Comparison of ENCODE assay signal across 8 cellular contexts in the genomic region with DNA sequence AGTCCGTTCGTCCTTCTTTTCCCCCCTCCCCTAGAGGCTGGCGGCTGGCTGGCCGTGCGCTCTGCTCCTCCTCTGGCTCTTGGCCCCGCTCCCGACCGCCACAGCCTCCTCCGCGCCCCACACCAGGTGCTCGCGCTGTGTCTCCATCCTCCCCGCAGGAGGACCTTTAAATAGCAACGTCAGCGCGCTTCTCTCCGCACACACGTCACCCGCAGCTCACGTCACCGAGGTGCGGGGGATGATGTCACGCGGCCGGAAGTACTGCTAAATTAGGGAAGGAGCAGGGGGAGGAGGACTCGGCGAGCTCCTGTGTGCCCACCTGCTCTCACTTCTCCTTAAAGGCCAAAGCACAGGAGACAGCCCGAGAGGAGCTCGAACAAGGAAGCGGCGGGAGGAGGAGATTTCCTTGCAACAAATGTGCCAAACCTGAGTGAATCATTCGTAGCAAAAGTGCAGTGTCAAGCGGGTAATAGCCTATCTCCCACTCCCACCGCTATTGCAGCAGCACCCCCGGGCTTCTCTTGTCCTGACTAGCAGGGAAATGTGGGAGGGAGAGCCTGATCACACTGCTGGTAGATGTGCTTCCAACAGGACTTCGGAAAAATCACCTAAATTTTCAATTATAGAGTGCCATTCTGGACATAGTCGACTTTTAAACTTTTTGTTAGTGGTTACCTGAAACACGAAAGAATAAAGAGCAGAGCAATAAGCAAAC. TPM values are rescaled to one million over a fixed set of nuclear protein-coding genes. Genes with fewer than 3 reads are reported as not detected.
DNase-seq lines count a peak whose midpoint lies in the region; ATAC-seq and TF ChIP-seq lines count a peak whose summit lies in the region.

No MANE protein-coding gene starts in this region.

- peaks cover under 1% of the 10 kb centered on the region for H3K9me3 Mint-ChIP-seq in activated naive CD8-positive, alpha-beta T cell treated with anti-CD3 and anti-CD28 coated beads, Interleukin-2, amount 10 ng/mL, durations not matched to agents 7 days and 5 days
- H3K9me3 Mint-ChIP-seq in osteocyte (ENCODE audit: unreplicated experiment), result no peaks in the 10 kb centered on the region

- H3K36me3 Mint-ChIP-seq in activated naive CD8-positive, alpha-beta T cell treated with anti-CD3 and anti-CD28 coated beads, Interleukin-2, amount 10 ng/mL, durations not matched to agents 7 days and 5 days, result peaks cover 2% of the 10 kb centered on the region
- no peaks in the 10 kb centered on the region for H3K36me3 Mint-ChIP-seq in osteocyte (ENCODE audit: unreplicated experiment)

- H3K9me3 ChIP-seq in thyroid gland, result no peaks in the 10 kb centered on the region

- ATAC-seq in HG02610 (IDR thresholded peaks at IDR 0.05; ENCODE audit: unreplicated experiment) (peak; percentile 81), Right ventricle myocardium inferior (peak; percentile 87)
- ATAC-seq in activated naive CD8-positive, alpha-beta T cell treated with anti-CD3 and anti-CD28 coated beads, Interleukin-2, amount 10 ng/mL, durations not matched to agents 7 days and 5 days (ENCODE audit: low read depth), result peak; percentile 82

- H3K4me1 Mint-ChIP-seq in activated naive CD8-positive, alpha-beta T cell treated with anti-CD3 and anti-CD28 coated beads, Interleukin-2, amount 10 ng/mL, durations not matched to agents 7 days and 5 days, result peaks cover 20% of the 10 kb centered on the region
- H3K4me1 Mint-ChIP-seq in osteocyte (ENCODE audit: unreplicated experiment), result peaks cover 28% of the 10 kb centered on the region

- peak; percentile 92 to 99 for TF ChIP-seq POLR2A in thyroid gland (IDR thresholded peaks at IDR 0.05)

- no peaks in the 10 kb centered on the region for H3K27me3 ChIP-seq in thyroid gland

- POLR2A ChIA-PET in activated naive CD8-positive, alpha-beta T cell treated with anti-CD3 and anti-CD28 coated beads, Interleukin-2, amount 10 ng/mL, durations not matched to agents 7 days and 5 days (lab: Charles Lee), result interaction anchor here (1.1 to 2.2 kb wide), 3 partner anchors 47 to 476 kb away, joined by 3 to 8 read pairs (median 7); a partner anchor contains a TSS

- intact Hi-C loops in Right ventricle myocardium inferior (cut with DNase I) (loop anchor here (5.0 kb wide), 3 partner anchors 47 to 277 kb away; a partner anchor contains a TSS), thyroid gland (cut with DNase I) (no loop called here)

- peak overlapping the region; percentile 93 for H3K4me3 Mint-ChIP-seq in activated naive CD8-positive, alpha-beta T cell treated with anti-CD3 and anti-CD28 coated beads, Interleukin-2, amount 10 ng/mL, durations not matched to agents 7 days and 5 days
- peak overlapping the region; percentile 96 for H3K4me3 Mint-ChIP-seq in osteocyte (ENCODE audit: unreplicated experiment)

- peak overlapping the region; percentile 93 for H3K27ac Mint-ChIP-seq in activated naive CD8-positive, alpha-beta T cell treated with anti-CD3 and anti-CD28 coated beads, Interleukin-2, amount 10 ng/mL, durations not matched to agents 7 days and 5 days
- peak overlapping the region; percentile 98 for H3K27ac Mint-ChIP-seq in osteocyte (ENCODE audit: unreplicated experiment)

- peak overlapping the region; percentile 29 to 97 (median 79) for H3K4me3 ChIP-seq in thyroid gland (replicated peaks in 1 of 3)

- peak overlapping the region; percentile 94 to 99 (median 96) for H3K27ac ChIP-seq in thyroid gland

- H3K27me3 Mint-ChIP-seq in activated naive CD8-positive, alpha-beta T cell treated with anti-CD3 and anti-CD28 coated beads, Interleukin-2, amount 10 ng/mL, durations not matched to agents 7 days and 5 days, result peaks cover 11% of the 10 kb centered on the region
- peaks cover 3% of the 10 kb centered on the region for H3K27me3 Mint-ChIP-seq in osteocyte (ENCODE audit: unreplicated experiment)

- TF ChIP-seq CTCF in GM10266 (IDR thresholded peaks at IDR 0.05; ENCODE audit: control insufficient read depth, insufficient read depth, low read depth, missing control alignments) (no peak), osteocyte (IDR thresholded peaks at IDR 0.05) (no peak), thyroid gland (IDR thresholded peaks at IDR 0.05) (peak in 3 of 6 experiments; percentile 14 to 21 (median 17))

- peak; percentile 90 for DNase-seq in GM10266 (ENCODE audit: extremely low spot score)
- DNase-seq in NCI-H1092 (lab: John Stamatoyannopoulos, UW), result peak; percentile 90
- peak; percentile 91 for DNase-seq in SKM-1 (lab: John Stamatoyannopoulos, UW; ENCODE audit: unreplicated experiment)
- peak; percentile 91 for DNase-seq in activated naive CD8-positive, alpha-beta T cell treated with anti-CD3 and anti-CD28 coated beads, Interleukin-2, amount 10 ng/mL, durations not matched to agents 7 days and 5 days
- peak; percentile 93 for DNase-seq in Right ventricle myocardium inferior (ENCODE audit: missing footprints)
- DNase-seq in osteocyte (ENCODE audit: extremely low spot score, unreplicated experiment), result peak; percentile 94
- DNase-seq in thyroid gland, result peak; percentile 92 to 93

- WGBS in thyroid gland, 2 donors, result 1 to 3% methylated on average over 26 to 33 of the region's 38 CpGs

- H3K4me1 ChIP-seq in thyroid gland, result peaks cover 31 to 53% of the 10 kb centered on the region in 2 donors

- H3K36me3 ChIP-seq in thyroid gland, result no peaks in the 10 kb centered on the region

RNA-seq across cellular contexts. Expression of a gene that starts 0.6 kb away (rescaled TPM):
- 1 to 10 TPM; 2.3 to 2.6 TPM for total RNA-seq in activated naive CD8-positive, alpha-beta T cell treated with anti-CD3 and anti-CD28 coated beads, Interleukin-2, amount 10 ng/mL, durations not matched to agents 7 days and 5 days
- total RNA-seq in Right ventricle myocardium inferior (51.6 TPM), osteocyte (7.2 and 8.5 TPM in 2 replicates), thyroid gland (10 to 100 TPM; 26.1 to 42.9 (median 37.9) TPM)

Comparison
In these comparisons a context has a peak if more than half of its experiments do, and no peak if none do; other contexts are left out.
1. Peak in every context shown above with its lines: DNase-seq, ATAC-seq, H3K4me3 ChIP-seq and H3K27ac ChIP-seq.